Comparison of ENCODE assay signal across 25 cellular contexts in genomic region chr6:119542037-119542436, GRCh38.
DNase-seq lines count a peak whose midpoint lies in the region; ATAC-seq, FAIRE-seq and TF ChIP-seq lines count a peak whose summit lies in the region.
"Had no signal": no experiment of that assay in that cellular context is flagged by ENCODE, and none has a peak within 500 bp of the region (broad histone marks: within the 10 kb centered on the region; RNA-seq: fewer than 3 reads in every experiment).

No MANE protein-coding gene starts in this region.

- H3K79me2 ChIP-seq in SK-N-SH (ENCODE audit: insufficient read depth) = no peaks in the 10 kb centered on the region

- H3K4me1 ChIP-seq in SK-N-SH (ENCODE audit: control insufficient read depth in 1 of 2, insufficient read depth in 2 of 2, low read depth in 1 of 2, low read length in 1 of 2) (peaks cover 4 to 9% of the 10 kb centered on the region in 2 experiments), esophagus muscularis mucosa (peaks cover 5 to 35% (median 26%) of the 10 kb centered on the region in 4 donors), muscle layer of colon (ENCODE audit: insufficient read depth, low read length) (peaks cover 19% of the 10 kb centered on the region), urinary bladder (ENCODE audit: insufficient read depth) (no peaks in the 10 kb centered on the region), kidney (ENCODE audit: control insufficient read depth in 1 of 2, insufficient read depth in 1 of 2, low read depth in 1 of 2, low read length in 2 of 2) (peaks cover 0 to 6% of the 10 kb centered on the region in 2 donors)
- H3K4me1 ChIP-seq: Caco-2, psoas muscle had no signal

- no peak overlapping the region for H3K4me3 ChIP-seq in SK-N-SH (ENCODE audit: low read depth in 2 of 2, low read length in 1 of 2)
- no peak overlapping the region for H3K4me3 ChIP-seq in esophagus muscularis mucosa
- no peak overlapping the region for H3K4me3 ChIP-seq in muscle layer of colon (ENCODE audit: low read depth in 1 of 2, low read length in 2 of 2)
- H3K4me3 ChIP-seq in urinary bladder (ENCODE audit: low read depth, low read length) = no peak overlapping the region
- no peak overlapping the region for H3K4me3 ChIP-seq in kidney (ENCODE audit: low read length in 2 of 2)
- H3K4me3 ChIP-seq: dorsolateral prefrontal cortex, psoas muscle had no signal

- no peaks in the 10 kb centered on the region for H3K36me3 ChIP-seq in SK-N-SH (replicated peaks in 1 of 2; ENCODE audit: control insufficient read depth in 1 of 2, insufficient read depth in 2 of 2, low read length in 1 of 2)
- H3K36me3 ChIP-seq in esophagus muscularis mucosa = no peaks in the 10 kb centered on the region
- no peaks in the 10 kb centered on the region for H3K36me3 ChIP-seq in muscle layer of colon (ENCODE audit: insufficient read depth, low read length)
- H3K36me3 ChIP-seq in urinary bladder (ENCODE audit: insufficient read depth) = no peaks in the 10 kb centered on the region
- no peaks in the 10 kb centered on the region for H3K36me3 ChIP-seq in kidney (ENCODE audit: control insufficient read depth in 1 of 2, insufficient read depth in 2 of 2, low read length in 2 of 2)

- FAIRE-seq in kidney (lab: Jason Lieb, UNC) = no peak
- FAIRE-seq: GM12892 had no signal

- H3K4me2 ChIP-seq in SK-N-SH = peak overlapping the region; percentile 33; the same call in 1 of the 2 replicates

- H2AFZ ChIP-seq in SK-N-SH (ENCODE audit: low read depth) = no peak overlapping the region; the same call in 1 of the 2 replicates

- H3K9me3 ChIP-seq in SK-N-SH (no peaks in the 10 kb centered on the region), esophagus muscularis mucosa (no peaks in the 10 kb centered on the region), muscle layer of colon (ENCODE audit: low read length) (no peaks in the 10 kb centered on the region), kidney (ENCODE audit: control insufficient read depth in 1 of 2, low read length in 2 of 2) (no peaks in the 10 kb centered on the region)
- H3K9me3 ChIP-seq: Caco-2, psoas muscle had no signal

- DNase-seq in SK-N-SH (no peak), esophagus muscularis mucosa (ENCODE audit: extremely low spot score) (no peak), kidney (no peak)
- DNase-seq in stimulated activated CD4-positive, alpha-beta T cell treated with anti-CD3 and anti-CD28 coated beads, Interleukin-4, amount 100 ng/mL, for 4 hours = no peak
- DNase-seq: activated CD4-positive, alpha-beta memory T cell treated with anti-CD3 and anti-CD28 coated beads for 36 hours; activated CD4-positive, CD25-positive, alpha-beta regulatory T cell treated with anti-CD3 and anti-CD28 coated beads, Interleukin-2, amount 50 U/mL, for 72 hours; activated naive CD4-positive, alpha-beta T cell treated with Interleukin-2 at 50 U/mL for 16 hours; C1 segment of cervical spinal cord; Caco-2; DMS53; dorsolateral prefrontal cortex; islet precursor cell; naive thymus-derived CD8-positive, alpha-beta T cell; NCI-H1694; NCI-H446 treated with DMSO at 0.1 percent for 48 hours; NCI-H774; psoas muscle; stimulated activated naive CD4-positive, alpha-beta T cell; T-cell had no signal

- H3K27ac ChIP-seq in SK-N-SH (ENCODE audit: low read depth in 2 of 2, low read length in 1 of 2) = peak overlapping the region; percentile 87 to 94; a peak in 3 of 4 replicates
- H3K27ac ChIP-seq in esophagus muscularis mucosa (replicated peaks in 1 of 4) = peak overlapping the region; percentile 50 to 76 (median 71)
- peak overlapping the region; percentile 53 for H3K27ac ChIP-seq in muscle layer of colon (ENCODE audit: low read depth, low read length)
- H3K27ac ChIP-seq in urinary bladder (ENCODE audit: low read depth) = peak overlapping the region; percentile 30
- H3K27ac ChIP-seq in kidney (ENCODE audit: low read depth in 2 of 2, low read length in 2 of 2) = no peak overlapping the region
- H3K27ac ChIP-seq: 22Rv1, psoas muscle had no signal

- H3K9ac ChIP-seq in SK-N-SH (peak overlapping the region; percentile 20; the same call in 1 of the 2 replicates), muscle layer of colon (ENCODE audit: low read length) (no peak overlapping the region), kidney (ENCODE audit: low read length in 2 of 2) (no peak overlapping the region)

- TF ChIP-seq EP300 in SK-N-SH (IDR thresholded peaks at IDR 0.05; ENCODE audit: borderline replicate concordance in 1 of 2, low read depth in 1 of 2, low read length in 1 of 2) (no peak), esophagus muscularis mucosa (IDR thresholded peaks at IDR 0.05) (no peak)

- peaks cover 17% of the 10 kb centered on the region for H3F3A ChIP-seq in SK-N-SH (replicated peaks; ENCODE audit: insufficient read depth)

- CTCF ChIA-PET in SK-N-SH (lab: Yijun Ruan, JAX) = no interaction called here

- 86% methylated on average over 1 of the region's 1 CpG for WGBS in SK-N-SH (ENCODE audit: low lambda C conversion rate)
- 100% methylated on average over 1 of the region's 1 CpG for WGBS in esophagus muscularis mucosa
- WGBS in urinary bladder = 89% methylated on average over 1 of the region's 1 CpG

- TF ChIP-seq POLR2A in esophagus muscularis mucosa (IDR thresholded peaks at IDR 0.05; ENCODE audit: low read depth) = no peak

- H4K20me1 ChIP-seq in SK-N-SH (ENCODE audit: insufficient read depth) = no peaks in the 10 kb centered on the region

- intact Hi-C loops in esophagus muscularis mucosa (cut with DNase I) = loop anchor here (5.0 kb wide), 1 partner anchor 195 kb away; the partner anchor contains the start of gene MAN1A1
- intact Hi-C loops in kidney (cut with DNase I) = no loop called here

- TF ChIP-seq CTCF in SK-N-SH (IDR thresholded peaks at IDR 0.05) (no peak), esophagus muscularis mucosa (IDR thresholded peaks at IDR 0.05) (no peak), kidney (IDR thresholded peaks at IDR 0.05; ENCODE audit: borderline replicate concordance, extremely low read depth, insufficient read depth) (no peak)

- ATAC-seq in SK-N-SH treated with all-trans-retinoic acid at 6 μM for 48 hours (no peak), HG03135 (IDR thresholded peaks at IDR 0.05; ENCODE audit: unreplicated experiment) (no peak)
- ATAC-seq: naive thymus-derived CD8-positive, alpha-beta T cell; T-cell had no signal

- no peaks in the 10 kb centered on the region for H3K9me2 ChIP-seq in SK-N-SH

- POLR2A ChIA-PET in SK-N-SH (lab: Yijun Ruan, JAX) = no interaction called here

- no peak for TF ChIP-seq RAD21 in SK-N-SH (IDR thresholded peaks at IDR 0.05; ENCODE audit: low read length)

- H3K27me3 ChIP-seq in SK-N-SH (ENCODE audit: insufficient read depth) (no peaks in the 10 kb centered on the region), esophagus muscularis mucosa (no peaks in the 10 kb centered on the region), muscle layer of colon (ENCODE audit: control insufficient read depth in 1 of 2, insufficient read depth in 2 of 2, low read length in 2 of 2) (no peaks in the 10 kb centered on the region)

TF ChIP-seq in SK-N-SH, 30 proteins besides CTCF, POLR2A, EP300 and RAD21:
- TF ChIP-seq EZH2phosphoT487 (IDR thresholded peaks at IDR 0.05; ENCODE audit: borderline replicate concordance, low read depth) (no peak), USF2 (IDR thresholded peaks at IDR 0.05; ENCODE audit: borderline replicate concordance, low read depth, low read length) (no peak), TEAD4 (IDR thresholded peaks at IDR 0.05; ENCODE audit: borderline replicate concordance, insufficient read depth) (no peak), USF1 (IDR thresholded peaks at IDR 0.05; ENCODE audit: borderline replicate concordance, low read depth) (no peak)
TF ChIP-seq in SK-N-SH: peak in this region for 0.

TF ChIP-seq in SK-N-SH treated with all-trans-retinoic acid at 6 μM for 48 hours, 23 proteins besides CTCF, POLR2A, EP300 and RAD21 (continues in another document):
- TF ChIP-seq TCF4 (CRISPR knock-in tag; IDR thresholded peaks at IDR 0.05; ENCODE audit: borderline replicate concordance) (no peak), CSDC2 (CRISPR knock-in tag; IDR thresholded peaks at IDR 0.05) (no peak), PPARA (CRISPR knock-in tag; IDR thresholded peaks at IDR 0.05; ENCODE audit: borderline replicate concordance) (no peak), ISL1 (CRISPR knock-in tag; IDR thresholded peaks at IDR 0.05) (no peak), ZNF565 (CRISPR knock-in tag; conservative IDR thresholded peaks at IDR 0.05; ENCODE audit: low read depth) (no peak), GLIS3 (CRISPR knock-in tag; IDR thresholded peaks at IDR 0.05) (no peak), TOX (CRISPR knock-in tag; IDR thresholded peaks at IDR 0.05; ENCODE audit: borderline replicate concordance) (no peak), ESRRG (CRISPR knock-in tag; IDR thresholded peaks at IDR 0.05) (no peak), PATZ1 (CRISPR knock-in tag; IDR thresholded peaks at IDR 0.05; ENCODE audit: borderline replicate concordance) (no peak), CSRNP3 (CRISPR knock-in tag; IDR thresholded peaks at IDR 0.05) (no peak), ZC3H10 (CRISPR knock-in tag; IDR thresholded peaks at IDR 0.05) (no peak), ZFP30 (CRISPR knock-in tag; IDR thresholded peaks at IDR 0.05) (no peak)

Comparison
In these comparisons a context has a peak if more than half of its experiments do, and no peak if none do; other contexts are left out.
1. H3K27ac ChIP-seq: peak in SK-N-SH (2 of 2), esophagus muscularis mucosa (4 of 4), muscle layer of colon (single experiment) and urinary bladder (single experiment); none in kidney (0 of 2).